Comparison of ENCODE assay signal across 17 cellular contexts in the genomic region with DNA sequence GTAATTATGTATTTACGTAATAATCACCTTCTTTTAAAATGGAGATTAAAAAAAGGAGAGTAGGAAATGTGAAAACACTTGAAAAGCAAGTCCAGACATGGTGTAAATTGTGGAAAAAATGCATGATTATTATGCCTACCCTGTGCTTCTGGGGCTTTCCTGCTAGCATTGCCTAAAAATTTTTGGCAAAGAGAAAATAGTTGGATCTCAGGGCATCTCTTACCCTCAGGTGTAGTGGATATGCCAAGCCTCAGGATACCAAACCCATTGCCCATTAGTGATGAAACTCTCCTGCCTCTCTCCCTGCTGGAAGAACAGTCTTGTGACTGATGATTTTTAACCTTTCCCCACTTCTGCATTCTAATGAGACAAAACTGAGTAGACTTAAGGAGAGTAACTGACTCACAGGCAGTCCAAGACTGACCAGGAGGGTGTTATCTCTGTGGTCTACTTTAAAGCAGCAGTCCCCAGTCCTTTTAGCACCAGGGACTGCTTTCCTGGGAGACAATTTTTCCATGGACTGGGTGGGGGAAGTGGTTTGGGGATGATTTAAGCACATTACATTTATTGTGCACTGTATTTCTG.
DNase-seq lines count a peak whose midpoint lies in the region; ATAC-seq, FAIRE-seq and TF ChIP-seq lines count a peak whose summit lies in the region.
"Had no signal": no experiment of that assay in that cellular context is flagged by ENCODE, and none has a peak within 500 bp of the region (broad histone marks: within the 10 kb centered on the region; RNA-seq: fewer than 3 reads in every experiment).

No MANE protein-coding gene starts in this region.

- H4K20me1 ChIP-seq in GM23248 (ENCODE audit: insufficient read depth) = no peaks in the 10 kb centered on the region
- no peaks in the 10 kb centered on the region for H4K20me1 ChIP-seq in GM12878 (ENCODE audit: control insufficient read depth, insufficient read depth)

- TF ChIP-seq RAD21 in GM12878 (IDR thresholded peaks at IDR 0.05; ENCODE audit: insufficient read depth, low read depth, low read length) = no peak

- SMC1A ChIA-PET in GM12878 (lab: Charles Lee; ENCODE audit: uncharacterized antibody, unreplicated experiment) = interaction anchor here (1.4 kb wide), 1 partner anchor 8 kb away, joined by 3 read pairs; no protein-coding TSS in a partner anchor

- TF ChIP-seq POLR2A in GM12878 (IDR thresholded peaks at IDR 0.05; ENCODE audit: low read depth, low read length) = no peak

- H3K4me1 ChIP-seq in GM23248 (ENCODE audit: insufficient read depth) (0 out of 2 replicates have a peak, but pooled peaks cover 4% of the 10 kb centered on the region), GM12878 (ENCODE audit: control insufficient read depth, insufficient read depth, low read length) (0 out of 2 replicates have a peak, but pooled peaks cover 3% of the 10 kb centered on the region)

- TF ChIP-seq EP300 in GM12878 (IDR thresholded peaks at IDR 0.05; ENCODE audit: borderline replicate concordance in 1 of 2, control insufficient read depth in 1 of 2, low read depth in 2 of 2, low read length in 2 of 2) = no peak

- H3K4me2 ChIP-seq in GM23248 (ENCODE audit: unreplicated experiment) = no peak overlapping the region
- no peak overlapping the region for H3K4me2 ChIP-seq in GM12878 (ENCODE audit: control insufficient read depth, insufficient read depth)

- H3K9me3 Mint-ChIP-seq in glutamatergic neuron (ENCODE audit: unreplicated experiment) = no peaks in the 10 kb centered on the region
- no peaks in the 10 kb centered on the region for H3K9me3 Mint-ChIP-seq in activated CD4-positive, alpha-beta memory T cell treated with anti-CD3 and anti-CD28 coated beads for 36 hours
- H3K9me3 Mint-ChIP-seq: IgD-negative memory B cell had no signal

- H3K27me3 Mint-ChIP-seq in glutamatergic neuron (ENCODE audit: unreplicated experiment) = no peaks in the 10 kb centered on the region
- no peaks in the 10 kb centered on the region for H3K27me3 Mint-ChIP-seq in activated CD4-positive, alpha-beta memory T cell treated with anti-CD3 and anti-CD28 coated beads for 36 hours
- H3K27me3 Mint-ChIP-seq: IgD-negative memory B cell had no signal

- H2AFZ ChIP-seq in GM23248 (no peak overlapping the region), GM12878 (ENCODE audit: control insufficient read depth, low read depth, low read length) (no peak overlapping the region)

- no peaks in the 10 kb centered on the region for H3K4me1 Mint-ChIP-seq in glutamatergic neuron (ENCODE audit: low read depth, unreplicated experiment)
- H3K4me1 Mint-ChIP-seq in activated CD4-positive, alpha-beta memory T cell treated with anti-CD3 and anti-CD28 coated beads for 36 hours (ENCODE audit: low read depth) = no peaks in the 10 kb centered on the region
- H3K4me1 Mint-ChIP-seq: IgD-negative memory B cell had no signal

- no peak for TF ChIP-seq CTCF in GM12878 (IDR thresholded peaks at IDR 0.05 in 2 of 3, conservative IDR thresholded peaks at IDR 0.05 in 1 of 3; ENCODE audit: control insufficient read depth in 2 of 3, extremely low read depth in 1 of 3, insufficient read depth in 1 of 3, low read depth in 3 of 3, low read length in 3 of 3)
- no peak for TF ChIP-seq CTCF in glutamatergic neuron (IDR thresholded peaks at IDR 0.05; ENCODE audit: partially characterized antibody, unreplicated experiment)

- RAD21 ChIA-PET in GM12878 (lab: Charles Lee; ENCODE audit: unreplicated experiment) = no interaction called here

- peak; percentile 36 for DNase-seq in GM23248
- peak; percentile 37 for DNase-seq in M059J (ENCODE audit: low read depth)
- no peak for DNase-seq in GM12878 (ENCODE audit: low read depth, low spot score)
- peak; percentile 60 for DNase-seq in iris pigment epithelial cell (ENCODE audit: low read depth)
- DNase-seq in glutamatergic neuron = no peak
- DNase-seq in activated CD4-positive, alpha-beta memory T cell treated with anti-CD3 and anti-CD28 coated beads for 36 hours = no peak
- no peak for DNase-seq in retina
- no peak for DNase-seq in NCI-H345 (lab: John Stamatoyannopoulos, UW)
- DNase-seq: AML-193; GF-D8; NCI-H146; NCI-H526; NK-92 treated with Interleukin-12 subunit alpha and Interleukin-12 subunit beta, amount 100 ng/mL, for 24 hours; RPMI8226 had no signal

- H3K9me3 ChIP-seq in GM23248 (ENCODE audit: low read depth) = no peaks in the 10 kb centered on the region
- no peaks in the 10 kb centered on the region for H3K9me3 ChIP-seq in GM12878 (replicated peaks; ENCODE audit: control insufficient read depth, insufficient read depth, low read length)

- no peaks in the 10 kb centered on the region for H3K36me3 ChIP-seq in GM23248 (ENCODE audit: low read depth)
- H3K36me3 ChIP-seq in GM12878 (ENCODE audit: control insufficient read depth in 2 of 2, insufficient read depth in 2 of 2, low read length in 1 of 2) = no peaks in the 10 kb centered on the region

- no TSS peak for BruUV-seq in GM12878 (replicated peaks; lab: Mats Ljungman, UMichigan)

- no peak for ATAC-seq in GM12878

- intact Hi-C loops in GM12878 (cut with micrococcal nuclease; ENCODE audit: unreplicated experiment) = no loop called here
- intact Hi-C loops in activated CD4-positive, alpha-beta memory T cell treated with anti-CD3 and anti-CD28 coated beads for 36 hours (cut with micrococcal nuclease) = no loop called here

- no peaks in the 10 kb centered on the region for H3K9me2 ChIP-seq in GM23248 (ENCODE audit: insufficient read depth)

- H3K9ac ChIP-seq in GM23248 (no peak overlapping the region), GM12878 (ENCODE audit: control insufficient read depth, insufficient read depth, low read length) (no peak overlapping the region)

- no peaks in the 10 kb centered on the region for H3K27me3 ChIP-seq in GM23248 (replicated peaks; ENCODE audit: insufficient read depth)
- H3K27me3 ChIP-seq in GM12878 (replicated peaks in 1 of 2; ENCODE audit: control insufficient read depth in 2 of 2, insufficient read depth in 2 of 2, low read length in 1 of 2) = no peaks in the 10 kb centered on the region

- no peaks in the 10 kb centered on the region for H3K79me2 ChIP-seq in GM23248 (ENCODE audit: insufficient read depth)
- no peaks in the 10 kb centered on the region for H3K79me2 ChIP-seq in GM12878 (ENCODE audit: control insufficient read depth, insufficient read depth, low read length)

- no peak overlapping the region for H3K27ac Mint-ChIP-seq in glutamatergic neuron (ENCODE audit: unreplicated experiment)
- H3K27ac Mint-ChIP-seq in activated CD4-positive, alpha-beta memory T cell treated with anti-CD3 and anti-CD28 coated beads for 36 hours = no peak overlapping the region
- H3K27ac Mint-ChIP-seq: IgD-negative memory B cell had no signal

- FAIRE-seq in GM12878 (lab: Jason Lieb, UNC) = no peak
- FAIRE-seq: H1 had no signal

- CTCF ChIA-PET in GM12878 (lab: Yijun Ruan, JAX) = no interaction called here
- CTCF ChIA-PET in activated CD4-positive, alpha-beta memory T cell treated with anti-CD3 and anti-CD28 coated beads for 36 hours (lab: Charles Lee) = no interaction called here

- in situ Hi-C loops in GM23248 (cut with MboI) (no loop called here), GM12878 (cut with MboI) (no loop called here)

- H3K27ac ChIP-seq in GM23248 = no peak overlapping the region
- no peak overlapping the region for H3K27ac ChIP-seq in GM12878 (ENCODE audit: control insufficient read depth, insufficient read depth)

- H3K4me3 ChIP-seq in GM23248 = no peak overlapping the region
- H3K4me3 ChIP-seq in GM12878 = no peak overlapping the region

- WGBS in GM23248 (ENCODE audit: low coverage in 1 of 2, low lambda C conversion rate in 2 of 2, missing lambda C conversion rate in 2 of 2), 2 experiments = 90 to 97% methylated on average over 1 of the region's 1 CpG
- WGBS in GM12878 (ENCODE audit: insufficient coverage, insufficient replicate concordance, low lambda C conversion rate, missing lambda C conversion rate) = 53% methylated on average over 1 of the region's 1 CpG

- H3K4me3 Mint-ChIP-seq in glutamatergic neuron (ENCODE audit: unreplicated experiment) = no peak overlapping the region
- H3K4me3 Mint-ChIP-seq in activated CD4-positive, alpha-beta memory T cell treated with anti-CD3 and anti-CD28 coated beads for 36 hours = no peak overlapping the region
- H3K4me3 Mint-ChIP-seq: CD14-positive monocyte, IgD-negative memory B cell had no signal

- POLR2A ChIA-PET in GM12878 (lab: Charles Lee) = no interaction called here
- POLR2A ChIA-PET in activated CD4-positive, alpha-beta memory T cell treated with anti-CD3 and anti-CD28 coated beads for 36 hours (lab: Charles Lee) = no interaction called here

- no peaks in the 10 kb centered on the region for H3K36me3 Mint-ChIP-seq in glutamatergic neuron (ENCODE audit: unreplicated experiment)
- H3K36me3 Mint-ChIP-seq in activated CD4-positive, alpha-beta memory T cell treated with anti-CD3 and anti-CD28 coated beads for 36 hours = no peaks in the 10 kb centered on the region

- H3F3A ChIP-seq in GM23248 (ENCODE audit: insufficient read depth) = no peaks in the 10 kb centered on the region

TF ChIP-seq in GM12878, 131 proteins besides CTCF, POLR2A, EP300 and RAD21 (continues in another document):
- 0 out of 2 replicates have a peak, but pooled peaks have one; percentile 4 for TF ChIP-seq SPI1 (IDR thresholded peaks at IDR 0.05; ENCODE audit: borderline replicate concordance, insufficient read depth, low read depth, low read length)

Comparison
In these comparisons a context has a peak if more than half of its experiments do, and no peak if none do; other contexts are left out.
1. DNase-seq: peak in GM23248 (single experiment), M059J (single experiment) and iris pigment epithelial cell (single experiment); none in GM12878 (single experiment), glutamatergic neuron (single experiment), activated CD4-positive, alpha-beta memory T cell treated with anti-CD3 and anti-CD28 coated beads for 36 hours (single experiment), retina (single experiment) and NCI-H345 (single experiment).